2 cellular contexts compared by ENCODE assay signal in the genomic region with DNA sequence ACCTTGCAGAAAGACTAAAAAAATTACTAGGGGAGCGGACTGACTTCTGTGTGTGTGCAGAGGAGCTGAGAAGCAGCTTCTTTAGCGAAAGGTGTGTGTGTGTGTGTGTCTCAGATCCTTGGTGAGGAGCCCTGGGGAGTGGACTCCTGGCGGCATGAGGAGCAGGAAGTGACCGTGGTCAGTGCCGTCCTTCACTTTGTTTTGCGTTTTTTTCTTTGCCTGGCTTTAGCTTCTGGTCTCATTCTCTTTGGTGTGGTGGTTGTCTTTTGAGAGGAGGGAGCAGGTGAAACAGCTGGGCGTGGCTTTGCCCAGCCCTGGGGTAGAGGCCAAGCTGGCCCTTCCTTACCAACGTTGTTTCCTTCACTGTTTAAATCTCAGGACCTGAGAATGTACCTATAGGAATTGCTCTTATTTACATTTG.
TF ChIP-seq lines count a peak whose summit lies in the region.

No MANE protein-coding gene starts in this region.

TF ChIP-seq in IMR-90, 13 proteins besides CTCF, POLR2A, EP300 and RAD21:
- TF ChIP-seq FOS (IDR thresholded peaks at IDR 0.05; ENCODE audit: low read depth, low read length) (no peak), NFE2L2 (IDR thresholded peaks at IDR 0.05; ENCODE audit: low read depth, low read length) (no peak), RCOR1 (IDR thresholded peaks at IDR 0.05; ENCODE audit: insufficient replicate concordance, low read length) (no peak), CHD1 (IDR thresholded peaks at IDR 0.05; ENCODE audit: low read depth, low read length) (no peak), SMC3 (IDR thresholded peaks at IDR 0.05; ENCODE audit: low read depth, low read length) (no peak), MXI1 (IDR thresholded peaks at IDR 0.05; ENCODE audit: borderline replicate concordance, low read depth, low read length) (no peak), RFX5 (IDR thresholded peaks at IDR 0.05; ENCODE audit: low read depth, low read length) (no peak), BHLHE40 (IDR thresholded peaks at IDR 0.05; ENCODE audit: low read depth, low read length) (no peak), MAZ (IDR thresholded peaks at IDR 0.05; ENCODE audit: borderline replicate concordance, low read depth, low read length) (no peak), CEBPB (IDR thresholded peaks at IDR 0.05; ENCODE audit: low read depth, low read length) (no peak), MAFK (IDR thresholded peaks at IDR 0.05; ENCODE audit: low read depth, low read length) (no peak)
- TF ChIP-seq, protein P1, sequence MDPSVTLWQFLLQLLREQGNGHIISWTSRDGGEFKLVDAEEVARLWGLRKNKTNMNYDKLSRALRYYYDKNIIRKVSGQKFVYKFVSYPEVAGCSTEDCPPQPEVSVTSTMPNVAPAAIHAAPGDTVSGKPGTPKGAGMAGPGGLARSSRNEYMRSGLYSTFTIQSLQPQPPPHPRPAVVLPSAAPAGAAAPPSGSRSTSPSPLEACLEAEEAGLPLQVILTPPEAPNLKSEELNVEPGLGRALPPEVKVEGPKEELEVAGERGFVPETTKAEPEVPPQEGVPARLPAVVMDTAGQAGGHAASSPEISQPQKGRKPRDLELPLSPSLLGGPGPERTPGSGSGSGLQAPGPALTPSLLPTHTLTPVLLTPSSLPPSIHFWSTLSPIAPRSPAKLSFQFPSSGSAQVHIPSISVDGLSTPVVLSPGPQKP (IDR thresholded peaks at IDR 0.05; ENCODE audit: borderline replicate concordance, low read depth, low read length), result no peak
- TF ChIP-seq, protein P2, sequence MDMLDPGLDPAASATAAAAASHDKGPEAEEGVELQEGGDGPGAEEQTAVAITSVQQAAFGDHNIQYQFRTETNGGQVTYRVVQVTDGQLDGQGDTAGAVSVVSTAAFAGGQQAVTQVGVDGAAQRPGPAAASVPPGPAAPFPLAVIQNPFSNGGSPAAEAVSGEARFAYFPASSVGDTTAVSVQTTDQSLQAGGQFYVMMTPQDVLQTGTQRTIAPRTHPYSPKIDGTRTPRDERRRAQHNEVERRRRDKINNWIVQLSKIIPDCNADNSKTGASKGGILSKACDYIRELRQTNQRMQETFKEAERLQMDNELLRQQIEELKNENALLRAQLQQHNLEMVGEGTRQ (IDR thresholded peaks at IDR 0.05; ENCODE audit: low read depth, low read length), result no peak
TF ChIP-seq in IMR-90: peak in this region for 0.

TF ChIP-seq in K562, 482 proteins besides CTCF, POLR2A, EP300 and RAD21:
- TF ChIP-seq, protein P3, sequence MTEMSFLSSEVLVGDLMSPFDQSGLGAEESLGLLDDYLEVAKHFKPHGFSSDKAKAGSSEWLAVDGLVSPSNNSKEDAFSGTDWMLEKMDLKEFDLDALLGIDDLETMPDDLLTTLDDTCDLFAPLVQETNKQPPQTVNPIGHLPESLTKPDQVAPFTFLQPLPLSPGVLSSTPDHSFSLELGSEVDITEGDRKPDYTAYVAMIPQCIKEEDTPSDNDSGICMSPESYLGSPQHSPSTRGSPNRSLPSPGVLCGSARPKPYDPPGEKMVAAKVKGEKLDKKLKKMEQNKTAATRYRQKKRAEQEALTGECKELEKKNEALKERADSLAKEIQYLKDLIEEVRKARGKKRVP (CRISPR knock-in tag; IDR thresholded peaks at IDR 0.05), result no peak
- TF ChIP-seq HMGN3 (IDR thresholded peaks at IDR 0.05; ENCODE audit: borderline replicate concordance, extremely low read depth, insufficient read length, low read depth, low read length), result no peak
- TF ChIP-seq PTRF (tag; IDR thresholded peaks at IDR 0.05), result no peak
- no peak for TF ChIP-seq ZC3H4 (CRISPR knock-in tag; IDR thresholded peaks at IDR 0.05; ENCODE audit: borderline replicate concordance)
- TF ChIP-seq, protein P4, sequence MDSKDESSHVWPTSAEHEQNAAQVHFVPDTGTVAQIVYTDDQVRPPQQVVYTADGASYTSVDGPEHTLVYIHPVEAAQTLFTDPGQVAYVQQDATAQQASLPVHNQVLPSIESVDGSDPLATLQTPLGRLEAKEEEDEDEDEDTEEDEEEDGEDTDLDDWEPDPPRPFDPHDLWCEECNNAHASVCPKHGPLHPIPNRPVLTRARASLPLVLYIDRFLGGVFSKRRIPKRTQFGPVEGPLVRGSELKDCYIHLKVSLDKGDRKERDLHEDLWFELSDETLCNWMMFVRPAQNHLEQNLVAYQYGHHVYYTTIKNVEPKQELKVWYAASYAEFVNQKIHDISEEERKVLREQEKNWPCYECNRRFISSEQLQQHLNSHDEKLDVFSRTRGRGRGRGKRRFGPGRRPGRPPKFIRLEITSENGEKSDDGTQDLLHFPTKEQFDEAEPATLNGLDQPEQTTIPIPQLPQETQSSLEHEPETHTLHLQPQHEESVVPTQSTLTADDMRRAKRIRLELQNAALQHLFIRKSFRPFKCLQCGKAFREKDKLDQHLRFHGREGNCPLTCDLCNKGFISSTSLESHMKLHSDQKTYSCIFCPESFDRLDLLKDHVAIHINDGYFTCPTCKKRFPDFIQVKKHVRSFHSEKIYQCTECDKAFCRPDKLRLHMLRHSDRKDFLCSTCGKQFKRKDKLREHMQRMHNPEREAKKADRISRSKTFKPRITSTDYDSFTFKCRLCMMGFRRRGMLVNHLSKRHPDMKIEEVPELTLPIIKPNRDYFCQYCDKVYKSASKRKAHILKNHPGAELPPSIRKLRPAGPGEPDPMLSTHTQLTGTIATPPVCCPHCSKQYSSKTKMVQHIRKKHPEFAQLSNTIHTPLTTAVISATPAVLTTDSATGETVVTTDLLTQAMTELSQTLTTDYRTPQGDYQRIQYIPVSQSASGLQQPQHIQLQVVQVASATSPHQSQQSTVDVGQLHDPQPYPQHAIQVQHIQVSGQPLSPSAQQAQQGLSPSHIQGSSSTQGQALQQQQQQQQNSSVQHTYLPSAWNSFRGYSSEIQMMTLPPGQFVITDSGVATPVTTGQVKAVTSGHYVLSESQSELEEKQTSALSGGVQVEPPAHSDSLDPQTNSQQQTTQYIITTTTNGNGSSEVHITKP (IDR thresholded peaks at IDR 0.05; ENCODE audit: partially characterized antibody), result peak; percentile 30
- 0 out of 4 replicates have a peak, but pooled peaks of 1 of the 2 experiments have one; percentile 9 for TF ChIP-seq SIN3A (IDR thresholded peaks at IDR 0.05; ENCODE audit: borderline replicate concordance in 2 of 2, control insufficient read depth in 1 of 2, low read depth in 2 of 2, low read length in 2 of 2)
- no peak for TF ChIP-seq ESRRB (CRISPR knock-in tag; IDR thresholded peaks at IDR 0.05; ENCODE audit: borderline replicate concordance)
- no peak for TF ChIP-seq CHCHD3 (CRISPR knock-in tag; IDR thresholded peaks at IDR 0.05)
